Comparison of ENCODE assay signal across 8 cellular contexts in genomic region chr18:11149441-11150270, GRCh38. TPM values are rescaled to one million over a fixed set of nuclear protein-coding genes. Genes with fewer than 3 reads are reported as not detected.
DNase-seq lines count a peak whose midpoint lies in the region; ATAC-seq and TF ChIP-seq lines count a peak whose summit lies in the region.

TSS of gene PIEZO2 (minus strand) at chr18:11149569. CDS start at chr18:11148588, 981 bp downstream.

- H3K23ac ChIP-seq in mesenchymal stem cell (ENCODE audit: low read length in 2 of 2): peak within 1 kb of the TSS; percentile 97 to 100

- peak within 1 kb of the TSS; percentile 94 to 98 for H2BK12ac ChIP-seq in mesenchymal stem cell (ENCODE audit: low read length in 2 of 2)

- DNase-seq in DMS114 treated with DMSO at 0.1 percent for 48 hours (lab: John Stamatoyannopoulos, UW; ENCODE audit: unreplicated experiment) (peak; percentile 17), NCI-H1105 (lab: John Stamatoyannopoulos, UW) (peak; percentile 41), mesenchymal stem cell (peak; percentile 86), transverse colon (peak; percentile 30), SIG-M5 (lab: John Stamatoyannopoulos, UW) (no peak), SKM-1 treated with dmso at 0.1 percent for 144 hours (lab: John Stamatoyannopoulos, UW; ENCODE audit: unreplicated experiment) (no peak)

- H2BK15ac ChIP-seq in mesenchymal stem cell (ENCODE audit: low read depth, poor library complexity, severe bottlenecking): peak within 1 kb of the TSS; percentile 98

- TF ChIP-seq POLR2A in transverse colon (IDR thresholded peaks at IDR 0.05): no peak

- peak within 1 kb of the TSS; percentile 97 for H3K4me2 ChIP-seq in mesenchymal stem cell (ENCODE audit: low read length, poor library complexity, severe bottlenecking)

- H3K27ac ChIP-seq in duodenal mucosa (ENCODE audit: low read depth, low read length) (no peak within 1 kb of the TSS), mesenchymal stem cell (ENCODE audit: low read length, poor library complexity, severe bottlenecking) (no peak within 1 kb of the TSS), transverse colon (peak within 1 kb of the TSS in 1 of 4 donors; percentile 37)

- H3K36me3 ChIP-seq in duodenal mucosa (ENCODE audit: control insufficient read depth in 1 of 2, insufficient read depth in 2 of 2, low read length in 2 of 2): no peaks in the 10 kb centered on the region
- H3K36me3 ChIP-seq in mesenchymal stem cell (ENCODE audit: control insufficient read depth in 1 of 2, insufficient read depth in 2 of 2, low read depth in 1 of 2, low read length in 2 of 2): peaks cover 0 to 5% of the 10 kb centered on the region in 2 experiments
- no peaks in the 10 kb centered on the region for H3K36me3 ChIP-seq in transverse colon

- intact Hi-C loops in transverse colon (cut with DNase I; ENCODE audit: low total_unique reads): no loop called here

- no peaks in the 10 kb centered on the region for H3K4me1 ChIP-seq in duodenal mucosa (ENCODE audit: control insufficient read depth in 1 of 2, insufficient read depth in 2 of 2, low read length in 2 of 2)
- peaks cover 34% of the 10 kb centered on the region for H3K4me1 ChIP-seq in mesenchymal stem cell (ENCODE audit: control insufficient read depth, insufficient read depth, low read depth, low read length)
- H3K4me1 ChIP-seq in transverse colon: peaks cover 0 to 18% (median 9%) of the 10 kb centered on the region in 4 donors

- peaks cover 7% of the 10 kb centered on the region for H3K79me1 ChIP-seq in mesenchymal stem cell (replicated peaks; ENCODE audit: low read length, poor library complexity, severe bottlenecking)

- peak within 1 kb of the TSS; percentile 91 to 96 for H3K18ac ChIP-seq in mesenchymal stem cell (ENCODE audit: low read depth in 1 of 2, low read length in 2 of 2)

- no peak within 1 kb of the TSS for H3K9ac ChIP-seq in duodenal mucosa (ENCODE audit: low read depth in 1 of 2, low read length in 2 of 2)
- no peak within 1 kb of the TSS for H3K9ac ChIP-seq in mesenchymal stem cell (ENCODE audit: low read length)

- H3K4me3 ChIP-seq in duodenal mucosa (ENCODE audit: low read depth in 1 of 2, low read length in 2 of 2) (peak within 1 kb of the TSS; percentile 15 to 28), mesenchymal stem cell (ENCODE audit: insufficient read depth in 1 of 2, low read depth in 1 of 2, low read length in 2 of 2) (peak within 1 kb of the TSS; percentile 58 to 67), transverse colon (peak within 1 kb of the TSS in 3 of 4 donors; percentile 18 to 47 (median 32))

- peak; percentile 92 for ATAC-seq in GM19463 (IDR thresholded peaks at IDR 0.05; ENCODE audit: unreplicated experiment)

- peak within 1 kb of the TSS; percentile 59 for H2AFZ ChIP-seq in mesenchymal stem cell (ENCODE audit: low read depth, low read length)

- H3K27me3 ChIP-seq in duodenal mucosa (ENCODE audit: control insufficient read depth in 1 of 2, insufficient read depth in 2 of 2, low read length in 2 of 2): peaks cover 24 to 28% of the 10 kb centered on the region in 2 donors
- peaks cover 31 to 66% of the 10 kb centered on the region in 2 experiments for H3K27me3 ChIP-seq in mesenchymal stem cell (ENCODE audit: control insufficient read depth in 1 of 2, insufficient read depth in 1 of 2, low read length in 2 of 2)
- peaks cover 40% of the 10 kb centered on the region for H3K27me3 ChIP-seq in transverse colon

- peak within 1 kb of the TSS; percentile 90 for H4K8ac ChIP-seq in mesenchymal stem cell (ENCODE audit: low read length)

- H3K14ac ChIP-seq in mesenchymal stem cell (ENCODE audit: low read length in 2 of 2): peak within 1 kb of the TSS; percentile 41 to 99

- H3K4ac ChIP-seq in mesenchymal stem cell (ENCODE audit: low read depth in 1 of 2, low read length in 2 of 2): peak within 1 kb of the TSS; percentile 92

- H4K91ac ChIP-seq in mesenchymal stem cell (ENCODE audit: low read length): peak within 1 kb of the TSS; percentile 89

- H2BK5ac ChIP-seq in mesenchymal stem cell (ENCODE audit: low read depth, low read length, poor library complexity, severe bottlenecking): no peak within 1 kb of the TSS

- no peak for TF ChIP-seq CTCF in transverse colon (IDR thresholded peaks at IDR 0.05)

- in situ Hi-C loops in transverse colon (cut with MboI; ENCODE audit: low pct_ligation_motif_present in 1 of 4, low pct_unique_long_range_greater_than_20kb in 1 of 4, low sequenced_read_pairs in 3 of 4): loop anchor here in 1 of 4 donors (25.0 kb wide), 1 partner anchor 587 kb away; no protein-coding TSS in a partner anchor

- H3K9me3 ChIP-seq in duodenal mucosa (ENCODE audit: control insufficient read depth in 1 of 2, low read length in 2 of 2) (no peaks in the 10 kb centered on the region), mesenchymal stem cell (ENCODE audit: control insufficient read depth, low read length) (no peaks in the 10 kb centered on the region), transverse colon (no peaks in the 10 kb centered on the region)

- H2BK120ac ChIP-seq in mesenchymal stem cell (ENCODE audit: low read depth, low read length): peak within 1 kb of the TSS; percentile 83

- 6% methylated on average over 61 of the region's 62 CpGs for WGBS in mesenchymal stem cell
- WGBS in transverse colon (ENCODE audit: low coverage in 1 of 2), 2 donors: 43 to 50% methylated on average over 1 to 13 of the region's 62 CpGs

- TF ChIP-seq EP300 in transverse colon (IDR thresholded peaks at IDR 0.05; ENCODE audit: low read depth): no peak

- no peak within 1 kb of the TSS for H2AK5ac ChIP-seq in mesenchymal stem cell (ENCODE audit: low read length, severe bottlenecking)

RNA-seq across cellular contexts. Expression of gene PIEZO2, which starts in this region (rescaled TPM):
- 87.2 TPM for polyA plus RNA-seq in mesenchymal stem cell (2013, experiment 1 of 2)
- 82.9 TPM for polyA plus RNA-seq in mesenchymal stem cell (2013, experiment 2 of 2)
- total RNA-seq in transverse colon: 1 to 10 TPM; 2.9 to 7.5 (median 4.5) TPM

Comparison
In these comparisons a context has a peak if more than half of its experiments do, and no peak if none do; other contexts are left out.
1. DNase-seq: peak in DMS114 treated with DMSO at 0.1 percent for 48 hours (single experiment), NCI-H1105 (single experiment), mesenchymal stem cell (single experiment) and transverse colon (single experiment); none in SIG-M5 (single experiment) and SKM-1 treated with dmso at 0.1 percent for 144 hours (single experiment).
2. Peak in every context shown above with its lines, with median percentiles within 50 percentile points of each other: H3K4me3 ChIP-seq.